Comparison of ENCODE assay signal across 11 cellular contexts in genomic region chr1:58395355-58395754, GRCh38.
DNase-seq lines count a peak whose midpoint lies in the region; ATAC-seq and TF ChIP-seq lines count a peak whose summit lies in the region.
"Had no signal": no experiment of that assay in that cellular context is flagged by ENCODE, and none has a peak within 500 bp of the region (broad histone marks: within the 10 kb centered on the region; RNA-seq: fewer than 3 reads in every experiment).

No MANE protein-coding gene starts in this region.

- H3K9ac ChIP-seq in mesendoderm (ENCODE audit: low read length): no peak overlapping the region

- H3K27me3 ChIP-seq in ectodermal cell (ENCODE audit: control insufficient read depth, insufficient read depth, low read length, poor library complexity, severe bottlenecking) (no peaks in the 10 kb centered on the region), mesendoderm (ENCODE audit: insufficient read depth, low read length, poor library complexity) (no peaks in the 10 kb centered on the region)
- H3K27me3 ChIP-seq: ovary had no signal

- H3K23ac ChIP-seq in mesendoderm (ENCODE audit: low read length): no peak overlapping the region

- no peak overlapping the region for H4K8ac ChIP-seq in mesendoderm (ENCODE audit: low read depth, low read length)

- peak overlapping the region; percentile 35 for H3K56ac ChIP-seq in mesendoderm (ENCODE audit: low read length)

- peaks cover 17% of the 10 kb centered on the region for H3K4me1 ChIP-seq in ectodermal cell (ENCODE audit: control insufficient read depth, insufficient read depth, low read length)
- no peaks in the 10 kb centered on the region for H3K4me1 ChIP-seq in mesendoderm (ENCODE audit: control insufficient read depth, low read depth, low read length)

- H3K4me2 ChIP-seq in mesendoderm (ENCODE audit: low read length): no peak overlapping the region

- no peak overlapping the region for H2AK5ac ChIP-seq in mesendoderm (ENCODE audit: low read length)

- no peak overlapping the region for H2BK15ac ChIP-seq in mesendoderm (replicated peaks; ENCODE audit: low read depth)

- no peaks in the 10 kb centered on the region for H3K79me1 ChIP-seq in mesendoderm (ENCODE audit: low read length)

- H3K27ac ChIP-seq in ectodermal cell (ENCODE audit: insufficient read depth, low read depth, low read length, poor library complexity, severe bottlenecking) (peak overlapping the region; percentile 63), mesendoderm (ENCODE audit: low read depth, low read length) (peak overlapping the region; percentile 15)
- H3K27ac ChIP-seq: ovary had no signal

- H2BK120ac ChIP-seq in mesendoderm (ENCODE audit: low read depth, low read length): no peak overlapping the region

- H2BK5ac ChIP-seq in mesendoderm (ENCODE audit: low read length): no peak overlapping the region

- TF ChIP-seq POLR2A in NB4 (IDR thresholded peaks at IDR 0.05; ENCODE audit: extremely low read depth, insufficient read length): no peak

- TF ChIP-seq CTCF in NB4 (IDR thresholded peaks at IDR 0.05; ENCODE audit: low read depth, low read length): no peak

- 38 to 68% methylated on average over 2 of the region's 2 CpGs for WGBS in ectodermal cell, 2 experiments
- no CpG with 5 or more reads among the region's 2 CpGs for WGBS in mesendoderm (ENCODE audit: extremely low coverage, insufficient coverage, low lambda C conversion rate)

- no peak overlapping the region for H3K4ac ChIP-seq in mesendoderm (ENCODE audit: low read depth, low read length)

- H3K4me3 ChIP-seq in NB4 (ENCODE audit: low read depth, low read length): no peak overlapping the region
- H3K4me3 ChIP-seq in ectodermal cell (ENCODE audit: insufficient read depth, low read depth, low read length): no peak overlapping the region
- H3K4me3 ChIP-seq in mesendoderm (ENCODE audit: low read length): no peak overlapping the region
- H3K4me3 ChIP-seq: ovary had no signal

- H3K18ac ChIP-seq in mesendoderm (ENCODE audit: low read length): no peak overlapping the region

- peak; percentile 96 for DNase-seq in EH (ENCODE audit: low read depth)
- peak; percentile 20 for DNase-seq in NB4 (ENCODE audit: low read depth)
- DNase-seq in mesendoderm: peak; percentile 86
- DNase-seq in stimulated activated CD4-positive, alpha-beta T cell treated with anti-CD3 and anti-CD28 coated beads, Interleukin-12 subunit alpha, Interleukin-12 subunit beta, amount 100 ng/mL, for 4 hours: no peak
- DNase-seq in mesenteric fat pad (ENCODE audit: low spot score): no peak
- DNase-seq: activated T-cell treated with anti-CD3 and anti-CD28 coated beads, Interleukin-2, amount 50 U/mL, for 72 hours; ovary had no signal

- no peak for ATAC-seq in HG02678 (IDR thresholded peaks at IDR 0.05; ENCODE audit: unreplicated experiment)
- ATAC-seq in HG02798 (IDR thresholded peaks at IDR 0.05; ENCODE audit: poor library complexity, unreplicated experiment): no peak
- ATAC-seq: activated T-cell treated with anti-CD3 and anti-CD28 coated beads, Interleukin-2, amount 50 U/mL, for 72 hours; stimulated activated memory B cell treated with anti-CD40 and anti-IgM and Interleukin-4, amounts not matched to agents 10 μg/mL and 1 μg/mL and 100 μg/mL, for 72 hours had no signal

- H3K9me3 ChIP-seq in ectodermal cell (ENCODE audit: control insufficient read depth, low read length): no peaks in the 10 kb centered on the region
- H3K9me3 ChIP-seq: ovary had no signal

- no peaks in the 10 kb centered on the region for H3K79me2 ChIP-seq in mesendoderm (ENCODE audit: control insufficient read depth, insufficient read depth, low read length)

- no peaks in the 10 kb centered on the region for H3K36me3 ChIP-seq in ectodermal cell (ENCODE audit: control insufficient read depth, insufficient read depth, low read length)
- no peaks in the 10 kb centered on the region for H3K36me3 ChIP-seq in mesendoderm (ENCODE audit: control insufficient read depth, insufficient read depth, low read length)
- H3K36me3 ChIP-seq: ovary had no signal

- H4K5ac ChIP-seq in mesendoderm (ENCODE audit: low read length): no peak overlapping the region

Comparison
In these comparisons a context has a peak if more than half of its experiments do, and no peak if none do; other contexts are left out.
1. DNase-seq: peak in EH (single experiment), NB4 (single experiment) and mesendoderm (single experiment); none in stimulated activated CD4-positive, alpha-beta T cell treated with anti-CD3 and anti-CD28 coated beads, Interleukin-12 subunit alpha, Interleukin-12 subunit beta, amount 100 ng/mL, for 4 hours (single experiment) and mesenteric fat pad (single experiment).